In genomic region chr20:63973636-63974401, GRCh38 we compare ENCODE assay signal across 1 cellular context.
TF ChIP-seq lines count a peak whose summit lies in the region.

No MANE protein-coding gene starts in this region.

TF ChIP-seq in HepG2, 621 proteins besides CTCF, POLR2A, EP300 and RAD21 (continued from another document):
- TF ChIP-seq IRF1 (CRISPR knock-in tag; IDR thresholded peaks at IDR 0.05; ENCODE audit: low read depth) (0 out of 2 replicates have a peak, but pooled peaks have one; percentile 58), STAG1 (CRISPR knock-in tag; IDR thresholded peaks at IDR 0.05) (peak; percentile 100), ZKSCAN8 (CRISPR knock-in tag; IDR thresholded peaks at IDR 0.05; ENCODE audit: borderline replicate concordance) (peak; percentile 87; the same call in 1 of the 2 replicates), ATF1 (CRISPR knock-in tag; IDR thresholded peaks at IDR 0.05) (no peak), FUBP1 (CRISPR knock-in tag; IDR thresholded peaks at IDR 0.05; ENCODE audit: borderline replicate concordance) (peak; percentile 60; the same call in 1 of the 2 replicates)
